In genomic region chr3:46844851-46845250, GRCh38 we compare ENCODE assay signal across 1 cellular context.
TF ChIP-seq lines count a peak whose summit lies in the region.

No MANE protein-coding gene starts in this region.

TF ChIP-seq in H1, 55 proteins besides CTCF, POLR2A, EP300 and RAD21:
- no peak for TF ChIP-seq NRF1 (IDR thresholded peaks at IDR 0.05; ENCODE audit: low read depth, low read length)
